ENCODE assay signal across 18 cellular contexts in the genomic region with DNA sequence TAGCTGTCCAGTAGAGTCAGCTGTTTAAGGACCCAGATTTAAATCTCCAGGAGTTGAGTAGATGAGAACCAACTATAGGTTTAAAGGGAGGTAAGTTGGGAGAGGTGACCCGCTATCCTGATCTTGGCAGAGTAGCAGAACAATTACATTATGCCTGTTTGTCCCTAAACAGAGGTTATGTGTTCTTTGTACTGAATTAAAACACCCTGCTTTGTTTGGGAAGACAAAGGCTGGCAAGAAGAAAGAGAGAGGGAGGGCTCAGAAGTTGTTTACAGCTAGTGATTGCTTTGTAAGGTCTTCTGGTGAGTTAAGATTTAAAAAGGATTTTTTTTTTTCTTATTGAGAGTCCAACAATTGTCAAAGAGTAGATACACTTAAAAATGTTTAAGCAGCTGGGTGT.
"Had no signal": no experiment of that assay in that cellular context is flagged by ENCODE, and none has a peak within 500 bp of the region (broad histone marks: within the 10 kb centered on the region; RNA-seq: fewer than 3 reads in every experiment).

No MANE protein-coding gene starts in this region.

- H3K4me2 ChIP-seq: hepatocyte had no signal

- H3K4me3 Mint-ChIP-seq: activated B cell treated with CpG ODN at 0.5 μM for 24 hours; activated CD4-positive, alpha-beta T cell treated with anti-CD3 and anti-CD28 coated beads, Interleukin-2, amount 10 ng/mL, durations not matched to agents 24 days and 14 days; natural killer cell; type B pancreatic cell had no signal

- H3K9me3 ChIP-seq: esophagus muscularis mucosa, suprapubic skin had no signal

- H3K4me1 Mint-ChIP-seq: activated B cell treated with CpG ODN at 0.5 μM for 24 hours had no signal

- DNase-seq: activated B cell treated with CpG ODN at 0.5 μM for 24 hours; activated CD4-positive, alpha-beta T cell treated with anti-CD3 and anti-CD28 coated beads, Interleukin-2, amount 10 ng/mL, durations not matched to agents 24 days and 14 days; activated CD8-positive, alpha-beta memory T cell treated with anti-CD3 and anti-CD28 coated beads for 24 hours; activated naive CD4-positive, alpha-beta T cell treated with Interleukin-2 at 50 U/mL for 16 hours; activated T-cell treated with anti-CD3 and anti-CD28 coated beads for 4 hours; aorta; islet precursor cell; mesenchymal stem cell; natural killer cell; right cardiac atrium; stimulated activated CD4-positive, alpha-beta T cell treated with anti-CD3 and anti-CD28 coated beads, Interleukin-4, amount 100 ng/mL, for 4 hours; stimulated activated CD8-positive, alpha-beta memory T cell treated with anti-CD3 and anti-CD28 coated beads, Interleukin-4, amount 100 ng/mL, for 48 hours; stimulated activated naive CD4-positive, alpha-beta T cell treated with Interleukin-2 at 50 U/mL for 16 hours had no signal

- H3K27ac ChIP-seq: esophagus muscularis mucosa, hepatocyte, skin epidermis, suprapubic skin had no signal

- H2AFZ ChIP-seq: hepatocyte had no signal

- H3K27ac Mint-ChIP-seq: activated B cell treated with CpG ODN at 0.5 μM for 24 hours; activated CD4-positive, alpha-beta T cell treated with anti-CD3 and anti-CD28 coated beads, Interleukin-2, amount 10 ng/mL, durations not matched to agents 24 days and 14 days; natural killer cell; type B pancreatic cell had no signal

- H3K27me3 ChIP-seq: esophagus muscularis mucosa, hepatocyte, suprapubic skin had no signal

- H3K27me3 Mint-ChIP-seq: activated B cell treated with CpG ODN at 0.5 μM for 24 hours; activated CD4-positive, alpha-beta T cell treated with anti-CD3 and anti-CD28 coated beads, Interleukin-2, amount 10 ng/mL, durations not matched to agents 24 days and 14 days; type B pancreatic cell had no signal

- H3K9me3 Mint-ChIP-seq: activated B cell treated with CpG ODN at 0.5 μM for 24 hours; activated CD4-positive, alpha-beta T cell treated with anti-CD3 and anti-CD28 coated beads, Interleukin-2, amount 10 ng/mL, durations not matched to agents 24 days and 14 days; natural killer cell; type B pancreatic cell had no signal

- H3K4me3 ChIP-seq: esophagus muscularis mucosa, hepatocyte, skin epidermis, suprapubic skin had no signal

- H3K4me1 ChIP-seq: suprapubic skin had no signal
